In the genomic region with DNA sequence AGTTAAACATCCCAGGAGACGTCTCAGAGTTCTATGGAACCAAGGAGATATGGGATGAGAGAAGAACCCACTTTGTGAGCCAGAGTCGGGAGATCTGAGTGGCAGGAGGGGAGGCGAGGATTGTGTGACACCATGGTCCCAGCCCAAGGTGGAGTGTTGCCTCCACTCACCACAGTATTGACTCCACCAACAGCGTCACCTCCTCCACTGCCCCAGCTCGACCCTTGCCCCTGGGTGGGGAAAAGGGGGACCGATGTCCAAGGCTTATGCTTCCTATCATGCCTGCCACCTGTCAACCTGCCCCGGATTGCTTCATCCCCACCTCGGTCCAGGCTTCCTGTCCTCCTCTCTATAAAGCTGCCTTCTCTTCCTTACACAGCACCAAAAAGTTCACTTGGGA, we compare ENCODE assay signal across 27 cellular contexts. TPM values are rescaled to one million over a fixed set of nuclear protein-coding genes. Genes with fewer than 3 reads are reported as not detected.
A peak's percentile ranks its signal among the peaks of the same experiment; 100 is the strongest.
DNase-seq lines count a peak whose midpoint lies in the region; ATAC-seq, FAIRE-seq and TF ChIP-seq lines count a peak whose summit lies in the region.
"Had no signal": no experiment of that assay in that cellular context is flagged by ENCODE, and none has a peak within 500 bp of the region (broad histone marks: within the 10 kb centered on the region; RNA-seq: fewer than 3 reads in every experiment).

No MANE protein-coding gene starts in this region.

- peaks cover 0 to 17% (median 3%) of the 10 kb centered on the region in 4 donors for H3K4me1 Mint-ChIP-seq in CD4-positive, CD25-positive, alpha-beta regulatory T cell
- H3K4me1 Mint-ChIP-seq in astrocyte (ENCODE audit: low read depth, unreplicated experiment) = peaks cover 11% of the 10 kb centered on the region

- no peak overlapping the region for H3K27ac ChIP-seq in CD4-positive, CD25-positive, alpha-beta regulatory T cell (ENCODE audit: insufficient read depth, low read length, poor library complexity, severe bottlenecking)
- no peak overlapping the region for H3K27ac ChIP-seq in astrocyte (ENCODE audit: low read depth, low read length)
- H3K27ac ChIP-seq in kidney (ENCODE audit: low read depth in 2 of 2, low read length in 2 of 2) = no peak overlapping the region
- H3K27ac ChIP-seq: A549; BLaER1 treated with 17β-estradiol and CSF1 and Interleukin-3, amounts not matched to agents 10 nM and 100 nM; GM23248 had no signal

- no peaks in the 10 kb centered on the region for H3K9me3 ChIP-seq in CD4-positive, CD25-positive, alpha-beta regulatory T cell (ENCODE audit: control insufficient read depth in 2 of 2, low read length in 2 of 2)
- H3K9me3 ChIP-seq in astrocyte (ENCODE audit: insufficient read depth, low read depth, low read length) (no peaks in the 10 kb centered on the region), kidney (ENCODE audit: control insufficient read depth in 1 of 2, low read length in 2 of 2) (no peaks in the 10 kb centered on the region)
- H3K9me3 ChIP-seq: A549; BE2C; BLaER1 treated with 17β-estradiol and CSF1 and Interleukin-3, amounts not matched to agents 10 nM and 100 nM; HAP-1 had no signal

- peaks cover 16% of the 10 kb centered on the region for H3K4me1 ChIP-seq in CD4-positive, CD25-positive, alpha-beta regulatory T cell (ENCODE audit: control insufficient read depth, insufficient read depth, low read length, poor library complexity, severe bottlenecking)
- H3K4me1 ChIP-seq in astrocyte (ENCODE audit: insufficient read depth, low read length) (no peaks in the 10 kb centered on the region), kidney (ENCODE audit: control insufficient read depth in 1 of 2, insufficient read depth in 1 of 2, low read depth in 1 of 2, low read length in 2 of 2) (peaks cover 0 to 7% of the 10 kb centered on the region in 2 donors)
- H3K4me1 ChIP-seq: BE2C had no signal

- H3K9ac ChIP-seq in astrocyte (ENCODE audit: low read length) = no peak overlapping the region
- H3K9ac ChIP-seq in kidney (ENCODE audit: low read length in 2 of 2) = no peak overlapping the region
- H3K9ac ChIP-seq: BLaER1 treated with 17β-estradiol and CSF1 and Interleukin-3, amounts not matched to agents 10 nM and 100 nM; GM23248 had no signal

- H2AFZ ChIP-seq in astrocyte (ENCODE audit: low read depth, low read length) = no peak overlapping the region
- H2AFZ ChIP-seq: GM23248 had no signal

- H3K4me2 ChIP-seq in astrocyte (ENCODE audit: low read length) = no peak overlapping the region
- H3K4me2 ChIP-seq: A549; BLaER1 treated with 17β-estradiol and CSF1 and Interleukin-3, amounts not matched to agents 10 nM and 100 nM had no signal

- H3K27ac Mint-ChIP-seq in CD4-positive, CD25-positive, alpha-beta regulatory T cell = peak overlapping the region in 2 of 3 donors; percentile 34 to 61
- H3K27ac Mint-ChIP-seq in astrocyte (ENCODE audit: unreplicated experiment) = no peak overlapping the region
- H3K27ac Mint-ChIP-seq: CD14-positive monocyte had no signal

- intact Hi-C loops in kidney (cut with DNase I) = no loop called here

- FAIRE-seq in astrocyte (lab: Jason Lieb, UNC) (no peak), kidney (lab: Jason Lieb, UNC) (no peak)
- FAIRE-seq: A549, GM12891, GM18507, GM19239 had no signal

- H3K27me3 Mint-ChIP-seq in CD4-positive, CD25-positive, alpha-beta regulatory T cell = peaks cover 41% of the 10 kb centered on the region
- peaks cover 2% of the 10 kb centered on the region for H3K27me3 Mint-ChIP-seq in astrocyte (ENCODE audit: low read depth, unreplicated experiment)

- H3K9me3 Mint-ChIP-seq in CD4-positive, CD25-positive, alpha-beta regulatory T cell = peaks cover 0 to 4% (median 0%) of the 10 kb centered on the region in 7 donors
- no peaks in the 10 kb centered on the region for H3K9me3 Mint-ChIP-seq in astrocyte (ENCODE audit: unreplicated experiment)
- H3K9me3 Mint-ChIP-seq: CD4-positive, alpha-beta memory T cell had no signal

- no peaks in the 10 kb centered on the region for H3K79me2 ChIP-seq in astrocyte (ENCODE audit: insufficient read depth, low read length)

- no peak for ATAC-seq in CD4-positive, CD25-positive, alpha-beta regulatory T cell (ENCODE audit: low read depth in 2 of 2)
- ATAC-seq in GM18517 (IDR thresholded peaks at IDR 0.05; ENCODE audit: unreplicated experiment) (no peak), HG02973 (IDR thresholded peaks at IDR 0.05; ENCODE audit: unreplicated experiment) (no peak)
- ATAC-seq: A549 had no signal

- TF ChIP-seq CTCF in astrocyte (IDR thresholded peaks at IDR 0.05; ENCODE audit: insufficient read depth, low read depth, low read length) = no peak
- TF ChIP-seq CTCF in kidney (IDR thresholded peaks at IDR 0.05; ENCODE audit: borderline replicate concordance, extremely low read depth, insufficient read depth) = no peak

- H4K20me1 ChIP-seq in astrocyte (ENCODE audit: insufficient read depth, low read length) = no peaks in the 10 kb centered on the region
- H4K20me1 ChIP-seq: BLaER1 treated with 17β-estradiol and CSF1 and Interleukin-3, amounts not matched to agents 10 nM and 100 nM had no signal

- no peak overlapping the region for H3K4me3 Mint-ChIP-seq in CD4-positive, CD25-positive, alpha-beta regulatory T cell
- peak overlapping the region; percentile 17 for H3K4me3 Mint-ChIP-seq in astrocyte (ENCODE audit: unreplicated experiment)
- H3K4me3 Mint-ChIP-seq: CD4-positive, alpha-beta memory T cell had no signal

- no peaks in the 10 kb centered on the region for H3K36me3 ChIP-seq in CD4-positive, CD25-positive, alpha-beta regulatory T cell (ENCODE audit: control insufficient read depth, insufficient read depth, low read length)
- H3K36me3 ChIP-seq in astrocyte (ENCODE audit: insufficient read depth, low read length) (no peaks in the 10 kb centered on the region), kidney (ENCODE audit: control insufficient read depth in 1 of 2, insufficient read depth in 2 of 2, low read length in 2 of 2) (no peaks in the 10 kb centered on the region)
- H3K36me3 ChIP-seq: BE2C; BLaER1 treated with 17β-estradiol and CSF1 and Interleukin-3, amounts not matched to agents 10 nM and 100 nM had no signal

- H3K4me3 ChIP-seq in CD4-positive, CD25-positive, alpha-beta regulatory T cell (ENCODE audit: low read depth, low read length) = no peak overlapping the region
- no peak overlapping the region for H3K4me3 ChIP-seq in astrocyte (ENCODE audit: insufficient read depth, low read depth, low read length)
- no peak overlapping the region for H3K4me3 ChIP-seq in kidney (ENCODE audit: low read length in 2 of 2)
- H3K4me3 ChIP-seq: A549; BLaER1 treated with 17β-estradiol and CSF1 and Interleukin-3, amounts not matched to agents 10 nM and 100 nM; GM23248; HAP-1 had no signal

- H3K36me3 Mint-ChIP-seq in CD4-positive, CD25-positive, alpha-beta regulatory T cell = no peaks in the 10 kb centered on the region
- peaks cover 12% of the 10 kb centered on the region for H3K36me3 Mint-ChIP-seq in astrocyte (ENCODE audit: low read depth, unreplicated experiment)
- H3K36me3 Mint-ChIP-seq: CD4-positive, alpha-beta memory T cell had no signal

- peaks cover 18% of the 10 kb centered on the region for H3K27me3 ChIP-seq in CD4-positive, CD25-positive, alpha-beta regulatory T cell (ENCODE audit: control insufficient read depth, insufficient read depth, low read length)
- H3K27me3 ChIP-seq in astrocyte (ENCODE audit: insufficient read depth, low read length) = peaks cover 51% of the 10 kb centered on the region

- DNase-seq in CD4-positive, CD25-positive, alpha-beta regulatory T cell = no peak
- no peak for DNase-seq in astrocyte (ENCODE audit: low read depth)
- DNase-seq in kidney = peak; percentile 57
- DNase-seq in NCI-H524 treated with DMSO at 0.1 percent for 48 hours (lab: John Stamatoyannopoulos, UW) = no peak
- DNase-seq: 8988T; ACHN; AML-193; BE2C; Calu3; CD4-positive, alpha-beta memory T cell; COR-L47; DMS53; DMS79 treated with DMSO at 0.1 percent for 48 hours; GF-D8; GM23248 had no signal

RNA-seq across cellular contexts. Expression of a gene that starts 7.5 kb away (rescaled TPM):
- not detected for total RNA-seq in CD4-positive, CD25-positive, alpha-beta regulatory T cell
- polyA plus RNA-seq in CD4-positive, CD25-positive, alpha-beta regulatory T cell = 1 to 10 TPM in 2 of 4 donors, under 1 TPM in 1, not detected in 1; 0.74 to 1.6 (median 1.0) TPM
- total RNA-seq in astrocyte (50.7 and 56.9 TPM in 2 replicates), kidney (150 TPM)
- 137 TPM for polyA plus RNA-seq in kidney (ENCODE audit: insufficient read depth, low read depth, low replicate concordance)
- polyA plus RNA-seq: CD14-positive monocyte had no signal

RNA-seq across cellular contexts. Expression of a gene that starts 15.7 kb away (rescaled TPM):
- not detected for total RNA-seq in CD4-positive, CD25-positive, alpha-beta regulatory T cell
- polyA plus RNA-seq in CD4-positive, CD25-positive, alpha-beta regulatory T cell = not detected
- total RNA-seq in astrocyte (not detected in 2 replicates), kidney (not detected)
- not detected for polyA plus RNA-seq in kidney (ENCODE audit: insufficient read depth, low read depth, low replicate concordance)
- total RNA-seq: Calu3; CD4-positive, alpha-beta memory T cell; Daoy; G401; GM23248; H4 had no signal
- polyA plus RNA-seq: A549; CD14-positive monocyte; CD4-positive, alpha-beta memory T cell; GM23248 had no signal

RNA-seq across cellular contexts. Expression of a gene that starts 22.2 kb away (rescaled TPM):
- not detected for total RNA-seq in CD4-positive, CD25-positive, alpha-beta regulatory T cell
- polyA plus RNA-seq in CD4-positive, CD25-positive, alpha-beta regulatory T cell = not detected
- 0.18 and 0.38 TPM in 2 replicates for total RNA-seq in astrocyte
- total RNA-seq in kidney = not detected
- polyA plus RNA-seq in kidney (ENCODE audit: insufficient read depth, low read depth, low replicate concordance) = not detected
- total RNA-seq: Calu3; CD4-positive, alpha-beta memory T cell; G401 had no signal
- polyA plus RNA-seq: CD14-positive monocyte; CD4-positive, alpha-beta memory T cell had no signal

RNA-seq across cellular contexts. Expression of a gene that starts 27.3 kb away (rescaled TPM):
- total RNA-seq in CD4-positive, CD25-positive, alpha-beta regulatory T cell = not detected
- polyA plus RNA-seq in CD4-positive, CD25-positive, alpha-beta regulatory T cell = not detected
- total RNA-seq in astrocyte (not detected in 2 replicates), kidney (not detected)
- polyA plus RNA-seq in kidney (ENCODE audit: insufficient read depth, low read depth, low replicate concordance) = not detected
- total RNA-seq: Calu3; CD4-positive, alpha-beta memory T cell; Daoy; G401; GM23248; H4 had no signal
- polyA plus RNA-seq: A549; CD14-positive monocyte; CD4-positive, alpha-beta memory T cell; GM23248 had no signal

RNA-seq across cellular contexts. Expression of a gene that starts 39.5 kb away (rescaled TPM):
- total RNA-seq in CD4-positive, CD25-positive, alpha-beta regulatory T cell = 37.1 TPM
- 100 to 1,000 TPM; 155 to 179 (median 160) TPM for polyA plus RNA-seq in CD4-positive, CD25-positive, alpha-beta regulatory T cell
- total RNA-seq in astrocyte = 68.2 and 69.3 TPM in 2 replicates
- 76.9 TPM for total RNA-seq in kidney
- polyA plus RNA-seq in kidney (ENCODE audit: insufficient read depth, low read depth, low replicate concordance) = 233 TPM

Comparison
In these comparisons a context has a peak if more than half of its experiments do, and no peak if none do; other contexts are left out.
1. RNA of a gene that starts 7.5 kb away (total RNA-seq): 150 TPM in kidney (single experiment) and 50.7 to 56.9 TPM in astrocyte; not detected in CD4-positive, CD25-positive, alpha-beta regulatory T cell (single experiment); every median in the first group is over 10 times any median in the second.